In the genomic region with DNA sequence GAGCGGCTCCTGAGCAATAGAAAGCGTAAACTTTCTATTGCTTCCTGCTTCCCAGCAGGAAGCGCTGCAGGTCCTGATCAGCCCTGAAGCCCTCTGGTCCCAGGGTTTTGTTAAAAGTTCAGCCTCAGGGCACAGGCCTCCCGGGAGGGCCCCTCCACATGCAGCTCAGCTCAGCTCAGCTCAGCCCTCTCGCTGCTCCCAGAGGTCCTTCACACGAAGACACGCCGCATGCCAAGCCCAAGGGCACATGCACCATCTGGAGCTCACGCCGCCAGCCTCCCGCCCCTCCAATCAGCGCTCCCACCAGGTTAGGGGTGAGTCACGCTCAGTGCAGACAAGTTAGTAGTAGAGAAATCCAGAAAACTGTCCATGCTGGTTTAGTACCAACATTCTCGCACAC, we compare ENCODE assay signal across 11 cellular contexts. TPM values are rescaled to one million over a fixed set of nuclear protein-coding genes. Genes with fewer than 3 reads are reported as not detected.
A peak's percentile ranks its signal among the peaks of the same experiment; 100 is the strongest.
DNase-seq lines count a peak whose midpoint lies in the region; ATAC-seq and TF ChIP-seq lines count a peak whose summit lies in the region.
"Had no signal": no experiment of that assay in that cellular context is flagged by ENCODE, and none has a peak within 500 bp of the region (broad histone marks: within the 10 kb centered on the region; RNA-seq: fewer than 3 reads in every experiment).

No MANE protein-coding gene starts in this region.

- H3K27me3 ChIP-seq in ACC112 (ENCODE audit: insufficient read depth, low read length) (no peaks in the 10 kb centered on the region), left lung (no peaks in the 10 kb centered on the region)

- H3K4me1 ChIP-seq in ACC112 (ENCODE audit: control insufficient read depth, insufficient read depth, low read length, unreplicated experiment) (peaks cover 31% of the 10 kb centered on the region), left lung (peaks cover 32 to 99% of the 10 kb centered on the region in 2 donors)

- ATAC-seq in left lung (peak; percentile 8), GM21825 (IDR thresholded peaks at IDR 0.05; ENCODE audit: unreplicated experiment) (no peak), HG03280 (IDR thresholded peaks at IDR 0.05; ENCODE audit: unreplicated experiment) (no peak)
- ATAC-seq: effector memory CD8-positive, alpha-beta T cell had no signal

- intact Hi-C loops in left lung (cut with DNase I): no loop called here

- no peaks in the 10 kb centered on the region for H3K9me3 ChIP-seq in left lung

- no peak overlapping the region for H2AFZ ChIP-seq in ACC112 (ENCODE audit: low read length, unreplicated experiment)

- H3K4me3 ChIP-seq in ACC112 (ENCODE audit: low read depth, low read length) (no peak overlapping the region), HFF-Myc (replicated peaks; ENCODE audit: low read depth, low read length) (no peak overlapping the region), left lung (no peak overlapping the region)

- DNase-seq in HFF-Myc (ENCODE audit: extremely low read depth, low read depth): peak; percentile 70
- DNase-seq in dedifferentiated amniotic fluid mesenchymal stem cell (ENCODE audit: extremely low spot score): peak; percentile 42
- no peak for DNase-seq in left lung
- no peak for DNase-seq in SIG-M5 treated with dmso at 0.1 percent for 504 hours (lab: John Stamatoyannopoulos, UW; ENCODE audit: unreplicated experiment)
- DNase-seq in pons (ENCODE audit: low spot score): no peak
- DNase-seq: activated CD4-positive, alpha-beta T cell treated with anti-CD3 and anti-CD28 coated beads for 4 hours; effector memory CD8-positive, alpha-beta T cell; NCI-H510A treated with DMSO at 0.1 percent for 48 hours had no signal

- H3K79me2 ChIP-seq in ACC112 (ENCODE audit: control insufficient read depth, insufficient read depth, low read length, unreplicated experiment): peaks cover 75% of the 10 kb centered on the region

- TF ChIP-seq CTCF in HFF-Myc (IDR thresholded peaks at IDR 0.05; ENCODE audit: low read depth, low read length, missing control alignments) (no peak), left lung (IDR thresholded peaks at IDR 0.05) (no peak)

- H3K27ac ChIP-seq in ACC112 (ENCODE audit: low read depth, low read length) (peak overlapping the region; percentile 97), left lung (peak overlapping the region; percentile 77 to 82)

- H3K36me3 ChIP-seq in ACC112 (ENCODE audit: insufficient read depth, low read length) (peaks cover 4% of the 10 kb centered on the region; the same call in 1 of the 2 replicates), left lung (peaks cover 0 to 54% of the 10 kb centered on the region in 2 donors)

RNA-seq across cellular contexts. Expression of a gene that starts 12.7 kb away (rescaled TPM):
- total RNA-seq in left lung: 100 to 1,000 TPM; 458 to 594 TPM

Comparison
In these comparisons a context has a peak if more than half of its experiments do, and no peak if none do; other contexts are left out.
1. DNase-seq: peak in HFF-Myc (single experiment) and dedifferentiated amniotic fluid mesenchymal stem cell (single experiment); none in left lung (0 of 2), SIG-M5 treated with dmso at 0.1 percent for 504 hours (single experiment) and pons (single experiment).